ENCODE assay signal across 1 cellular context in the genomic region with DNA sequence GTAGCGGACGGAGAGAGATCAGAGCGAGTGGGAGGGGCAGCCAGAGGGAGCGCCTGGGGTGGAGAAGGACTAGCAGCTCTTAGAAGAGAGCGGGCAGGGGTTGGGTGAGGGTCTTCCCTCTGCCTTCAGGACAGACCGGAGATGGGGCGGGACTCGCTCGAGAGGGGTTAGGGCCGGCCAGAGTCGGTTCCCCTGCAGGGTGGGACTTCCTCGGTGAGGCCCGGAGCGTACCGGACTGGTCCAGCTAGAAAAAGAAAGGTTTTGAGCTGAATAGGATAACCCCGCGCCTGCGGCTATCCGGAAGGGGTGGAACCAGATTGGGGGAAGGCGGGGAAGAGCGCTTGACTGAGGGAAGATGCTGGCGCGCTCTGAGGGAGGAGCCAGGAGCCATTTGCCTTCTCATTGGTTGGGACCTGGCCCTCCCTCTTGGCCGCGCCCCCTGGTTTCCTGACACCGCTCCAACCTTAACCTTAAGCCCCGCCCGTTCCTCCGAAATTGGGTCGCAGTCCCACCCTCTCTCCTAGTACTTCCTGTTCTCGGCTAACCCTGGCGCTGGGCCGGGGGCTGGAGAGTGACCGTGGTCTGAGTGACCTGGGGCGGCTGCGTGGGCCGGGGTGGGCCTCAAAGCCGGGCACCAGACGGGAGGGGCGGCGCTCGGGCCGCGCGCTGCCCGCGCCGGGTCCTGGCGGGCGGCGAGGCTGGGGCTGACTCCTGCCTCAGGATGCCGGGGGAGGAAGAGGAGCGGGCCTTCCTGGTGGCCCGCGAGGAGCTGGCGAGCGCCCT.
TF ChIP-seq lines count a peak whose summit lies in the region.

RNF31 (plus strand) TSS at position 521 of the 783 bp plus-strand sequence; CDS start at position 722, 201 bp downstream.

TF ChIP-seq in K562, 482 proteins besides CTCF, POLR2A, EP300 and RAD21 (continued from another document and continues in another):
- TF ChIP-seq RBM22 (IDR thresholded peaks at IDR 0.05; ENCODE audit: low read depth, low read length, poor library complexity, severe bottlenecking) (no peak), ATF1 (CRISPR knock-in tag; IDR thresholded peaks at IDR 0.05) (no peak), ATF1 (tag; IDR thresholded peaks at IDR 0.05) (no peak), MTF1 (CRISPR knock-in tag; IDR thresholded peaks at IDR 0.05; ENCODE audit: borderline replicate concordance) (no peak), GTF3C2 (IDR thresholded peaks at IDR 0.05; ENCODE audit: borderline replicate concordance, extremely low read depth, insufficient read length) (no peak), RCOR1 (IDR thresholded peaks at IDR 0.05; ENCODE audit: borderline replicate concordance in 1 of 2, low read depth in 2 of 2, low read length in 2 of 2) (peak in 1 of 2 experiments; percentile 32; a peak in 1 of 4 replicates), SP1 (CRISPR knock-in tag; IDR thresholded peaks at IDR 0.05) (peak; percentile 7; the same call in 1 of the 2 replicates), ZNF830 (CRISPR knock-in tag; IDR thresholded peaks at IDR 0.05) (no peak), ZFP36 (IDR thresholded peaks at IDR 0.05; ENCODE audit: low read depth, low read length, partially characterized antibody) (no peak), HMG20A (CRISPR knock-in tag; conservative IDR thresholded peaks at IDR 0.05) (no peak), GABPB1 (CRISPR knock-in tag; IDR thresholded peaks at IDR 0.05) (0 out of 2 replicates have a peak, but pooled peaks have one; percentile 16), ZNF324 (CRISPR knock-in tag; IDR thresholded peaks at IDR 0.05) (no peak), NONO (IDR thresholded peaks at IDR 0.05; ENCODE audit: low read depth in 2 of 2, low read length in 1 of 2) (no peak), MAFG (tag; conservative IDR thresholded peaks at IDR 0.05) (no peak), PYGO2 (tag; IDR thresholded peaks at IDR 0.05) (no peak), HMG20B (CRISPR knock-in tag; IDR thresholded peaks at IDR 0.05) (no peak), CREM (IDR thresholded peaks at IDR 0.05; ENCODE audit: low read depth) (peak; percentile 24; the same call in 1 of the 2 replicates), HDAC8 (tag; IDR thresholded peaks at IDR 0.05) (no peak), EZH2 (IDR thresholded peaks at IDR 0.05; ENCODE audit: borderline replicate concordance, low read depth, low read length) (no peak), ZNF384 (IDR thresholded peaks at IDR 0.05; ENCODE audit: low read depth, low read length) (no peak), ETS2 (tag; IDR thresholded peaks at IDR 0.05; ENCODE audit: borderline replicate concordance, poor library complexity, severe bottlenecking) (no peak), POU5F1 (IDR thresholded peaks at IDR 0.05; ENCODE audit: borderline replicate concordance, low read depth, low read length, partially characterized antibody) (no peak), HNRNPUL1 (IDR thresholded peaks at IDR 0.05; ENCODE audit: low read length) (no peak), CREB1 (IDR thresholded peaks at IDR 0.05) (0 out of 2 replicates have a peak, but pooled peaks have one; percentile 10), CREB1 (CRISPR knock-in tag; IDR thresholded peaks at IDR 0.05) (0 out of 2 replicates have a peak, but pooled peaks have one; percentile 10), ZNF551 (CRISPR knock-in tag; IDR thresholded peaks at IDR 0.05) (no peak), ZNF79 (CRISPR knock-in tag; IDR thresholded peaks at IDR 0.05; ENCODE audit: low read depth) (no peak), PRDM10 (IDR thresholded peaks at IDR 0.05; ENCODE audit: partially characterized antibody) (no peak), BRD4 (IDR thresholded peaks at IDR 0.05) (no peak), CBX2 (IDR thresholded peaks at IDR 0.05; ENCODE audit: insufficient read depth, low read length, poor library complexity, severe bottlenecking) (no peak), RHOXF2B (CRISPR knock-in tag; conservative IDR thresholded peaks at IDR 0.05) (no peak), ZNF408 (CRISPR knock-in tag; IDR thresholded peaks at IDR 0.05; ENCODE audit: low read depth) (no peak), AFF1 (IDR thresholded peaks at IDR 0.05; ENCODE audit: low read depth in 1 of 2, partially characterized antibody in 2 of 2) (no peak), SRF (CRISPR knock-in tag; IDR thresholded peaks at IDR 0.05) (peak in 1 of 2 experiments; percentile 40; a peak in 1 of 4 replicates), ZNF561 (CRISPR knock-in tag; conservative IDR thresholded peaks at IDR 0.05) (no peak), PHB (CRISPR knock-in tag; IDR thresholded peaks at IDR 0.05) (no peak), CXXC5 (CRISPR knock-in tag; IDR thresholded peaks at IDR 0.05) (0 out of 2 replicates have a peak, but pooled peaks have one; percentile 4), CAMTA2 (CRISPR knock-in tag; conservative IDR thresholded peaks at IDR 0.05) (no peak), EGR1 (conservative IDR thresholded peaks at IDR 0.05) (0 out of 2 replicates have a peak, but pooled peaks have one; percentile 4)
- TF ChIP-seq, protein P1, sequence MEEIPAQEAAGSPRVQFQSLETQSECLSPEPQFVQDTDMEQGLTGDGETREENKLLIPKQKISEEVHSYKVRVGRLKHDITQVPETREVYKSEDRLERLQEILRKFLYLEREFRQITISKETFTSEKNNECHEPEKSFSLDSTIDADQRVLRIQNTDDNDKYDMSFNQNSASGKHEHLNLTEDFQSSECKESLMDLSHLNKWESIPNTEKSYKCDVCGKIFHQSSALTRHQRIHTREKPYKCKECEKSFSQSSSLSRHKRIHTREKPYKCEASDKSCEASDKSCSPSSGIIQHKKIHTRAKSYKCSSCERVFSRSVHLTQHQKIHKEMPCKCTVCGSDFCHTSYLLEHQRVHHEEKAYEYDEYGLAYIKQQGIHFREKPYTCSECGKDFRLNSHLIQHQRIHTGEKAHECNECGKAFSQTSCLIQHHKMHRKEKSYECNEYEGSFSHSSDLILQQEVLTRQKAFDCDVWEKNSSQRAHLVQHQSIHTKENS (CRISPR knock-in tag; IDR thresholded peaks at IDR 0.05) = no peak
- TF ChIP-seq, protein P2, sequence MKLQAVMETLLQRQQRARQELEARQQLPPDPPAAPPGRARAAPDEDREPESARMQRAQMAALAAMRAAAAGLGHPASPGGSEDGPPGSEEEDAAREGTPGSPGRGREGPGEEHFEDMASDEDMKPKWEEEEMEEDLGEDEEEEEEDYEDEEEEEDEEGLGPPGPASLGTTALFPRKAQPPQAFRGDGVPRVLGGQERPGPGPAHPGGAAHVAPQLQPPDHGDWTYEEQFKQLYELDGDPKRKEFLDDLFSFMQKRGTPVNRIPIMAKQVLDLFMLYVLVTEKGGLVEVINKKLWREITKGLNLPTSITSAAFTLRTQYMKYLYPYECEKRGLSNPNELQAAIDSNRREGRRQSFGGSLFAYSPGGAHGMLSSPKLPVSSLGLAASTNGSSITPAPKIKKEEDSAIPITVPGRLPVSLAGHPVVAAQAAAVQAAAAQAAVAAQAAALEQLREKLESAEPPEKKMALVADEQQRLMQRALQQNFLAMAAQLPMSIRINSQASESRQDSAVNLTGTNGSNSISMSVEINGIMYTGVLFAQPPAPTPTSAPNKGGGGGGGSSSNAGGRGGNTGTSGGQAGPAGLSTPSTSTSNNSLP (IDR thresholded peaks at IDR 0.05; ENCODE audit: borderline replicate concordance, low read depth, low read length) = no peak
- TF ChIP-seq, protein P3, sequence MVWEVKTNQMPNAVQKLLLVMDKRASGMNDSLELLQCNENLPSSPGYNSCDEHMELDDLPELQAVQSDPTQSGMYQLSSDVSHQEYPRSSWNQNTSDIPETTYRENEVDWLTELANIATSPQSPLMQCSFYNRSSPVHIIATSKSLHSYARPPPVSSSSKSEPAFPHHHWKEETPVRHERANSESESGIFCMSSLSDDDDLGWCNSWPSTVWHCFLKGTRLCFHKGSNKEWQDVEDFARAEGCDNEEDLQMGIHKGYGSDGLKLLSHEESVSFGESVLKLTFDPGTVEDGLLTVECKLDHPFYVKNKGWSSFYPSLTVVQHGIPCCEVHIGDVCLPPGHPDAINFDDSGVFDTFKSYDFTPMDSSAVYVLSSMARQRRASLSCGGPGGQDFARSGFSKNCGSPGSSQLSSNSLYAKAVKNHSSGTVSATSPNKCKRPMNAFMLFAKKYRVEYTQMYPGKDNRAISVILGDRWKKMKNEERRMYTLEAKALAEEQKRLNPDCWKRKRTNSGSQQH (CRISPR knock-in tag; IDR thresholded peaks at IDR 0.05) = no peak
- TF ChIP-seq, protein P4, sequence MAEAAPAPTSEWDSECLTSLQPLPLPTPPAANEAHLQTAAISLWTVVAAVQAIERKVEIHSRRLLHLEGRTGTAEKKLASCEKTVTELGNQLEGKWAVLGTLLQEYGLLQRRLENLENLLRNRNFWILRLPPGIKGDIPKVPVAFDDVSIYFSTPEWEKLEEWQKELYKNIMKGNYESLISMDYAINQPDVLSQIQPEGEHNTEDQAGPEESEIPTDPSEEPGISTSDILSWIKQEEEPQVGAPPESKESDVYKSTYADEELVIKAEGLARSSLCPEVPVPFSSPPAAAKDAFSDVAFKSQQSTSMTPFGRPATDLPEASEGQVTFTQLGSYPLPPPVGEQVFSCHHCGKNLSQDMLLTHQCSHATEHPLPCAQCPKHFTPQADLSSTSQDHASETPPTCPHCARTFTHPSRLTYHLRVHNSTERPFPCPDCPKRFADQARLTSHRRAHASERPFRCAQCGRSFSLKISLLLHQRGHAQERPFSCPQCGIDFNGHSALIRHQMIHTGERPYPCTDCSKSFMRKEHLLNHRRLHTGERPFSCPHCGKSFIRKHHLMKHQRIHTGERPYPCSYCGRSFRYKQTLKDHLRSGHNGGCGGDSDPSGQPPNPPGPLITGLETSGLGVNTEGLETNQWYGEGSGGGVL (CRISPR knock-in tag; IDR thresholded peaks at IDR 0.05) = no peak
